9 cellular contexts compared by ENCODE assay signal in genomic region chr17:69047368-69048263, GRCh38. TPM values are rescaled to one million over a fixed set of nuclear protein-coding genes. Genes with fewer than 3 reads are reported as not detected.
DNase-seq lines count a peak whose midpoint lies in the region; ATAC-seq and TF ChIP-seq lines count a peak whose summit lies in the region.
"Had no signal": no experiment of that assay in that cellular context is flagged by ENCODE, and none has a peak within 500 bp of the region (broad histone marks: within the 10 kb centered on the region; RNA-seq: fewer than 3 reads in every experiment).

No MANE protein-coding gene starts in this region.

- peaks cover 0 to 10% (median 5%) of the 10 kb centered on the region in 4 donors for H3K4me1 ChIP-seq in esophagus muscularis mucosa

- H3K27ac ChIP-seq in esophagus muscularis mucosa (replicated peaks in 1 of 4): peak overlapping the region; percentile 53 to 60 (median 58)

- DNase-seq in CD14-positive monocyte (ENCODE audit: low spot score) (peak; percentile 47), OCI-M1 (lab: John Stamatoyannopoulos, UW) (peak; percentile 95), esophagus muscularis mucosa (ENCODE audit: extremely low spot score) (no peak), neural crest cell (ENCODE audit: low read depth, low spot score) (no peak), nucleus accumbens (lab: John Stamatoyannopoulos, UW) (no peak), GM20000 (ENCODE audit: low spot score) (no peak)
- DNase-seq: naive B cell had no signal

- ATAC-seq in HG02610 (IDR thresholded peaks at IDR 0.05; ENCODE audit: unreplicated experiment) (no peak), GM21786 (IDR thresholded peaks at IDR 0.05; ENCODE audit: unreplicated experiment) (no peak)

- no peak for TF ChIP-seq EP300 in esophagus muscularis mucosa (IDR thresholded peaks at IDR 0.05)

- peaks cover 0 to 17% (median 10%) of the 10 kb centered on the region in 4 donors for H3K36me3 ChIP-seq in esophagus muscularis mucosa

- H3K4me3 Mint-ChIP-seq in CD14-positive monocyte: peak overlapping the region; percentile 17 to 72
- H3K4me3 Mint-ChIP-seq in neural crest cell: no peak overlapping the region
- H3K4me3 Mint-ChIP-seq: naive B cell had no signal

- no peak for TF ChIP-seq CTCF in CD14-positive monocyte (IDR thresholded peaks at IDR 0.05)
- no peak for TF ChIP-seq CTCF in esophagus muscularis mucosa (IDR thresholded peaks at IDR 0.05)
- TF ChIP-seq CTCF in neural crest cell (conservative IDR thresholded peaks at IDR 0.05): no peak
- no peak for TF ChIP-seq CTCF in GM20000 (IDR thresholded peaks at IDR 0.05; ENCODE audit: extremely low read depth, missing control alignments)

- no peaks in the 10 kb centered on the region for H3K9me3 ChIP-seq in esophagus muscularis mucosa

- peaks cover 3 to 7% of the 10 kb centered on the region in 2 donors for H3K36me3 Mint-ChIP-seq in CD14-positive monocyte
- peaks cover 3% of the 10 kb centered on the region for H3K36me3 Mint-ChIP-seq in neural crest cell (ENCODE audit: low read depth)
- H3K36me3 Mint-ChIP-seq: naive B cell had no signal

- H3K4me3 ChIP-seq in esophagus muscularis mucosa: no peak overlapping the region

- H3K27ac Mint-ChIP-seq in CD14-positive monocyte (peak overlapping the region; percentile 86 to 94 (median 91)), neural crest cell (ENCODE audit: unreplicated experiment) (peak overlapping the region; percentile 92)

- intact Hi-C loops in CD14-positive monocyte (cut with micrococcal nuclease) (no loop called here), esophagus muscularis mucosa (cut with DNase I) (no loop called here)

- H3K9me3 Mint-ChIP-seq in CD14-positive monocyte (peaks cover 2 to 8% (median 4%) of the 10 kb centered on the region in 7 donors), neural crest cell (peaks cover 10% of the 10 kb centered on the region)

- H3K4me1 Mint-ChIP-seq in CD14-positive monocyte (peaks cover 47% of the 10 kb centered on the region), neural crest cell (peaks cover 20% of the 10 kb centered on the region)

- H3K27me3 Mint-ChIP-seq in CD14-positive monocyte (ENCODE audit: low read depth in 3 of 3): no peaks in the 10 kb centered on the region
- no peaks in the 10 kb centered on the region for H3K27me3 Mint-ChIP-seq in neural crest cell (ENCODE audit: low read depth)

- 34% methylated on average over 3 of the region's 3 CpGs for WGBS in esophagus muscularis mucosa

- H3K27me3 ChIP-seq in esophagus muscularis mucosa: no peaks in the 10 kb centered on the region

- TF ChIP-seq POLR2A in esophagus muscularis mucosa (IDR thresholded peaks at IDR 0.05; ENCODE audit: low read depth): no peak

RNA-seq across cellular contexts. Expression of gene ABCA9, which starts 13.1 kb away (rescaled TPM):
- under 1 TPM in 1 of 2 donors, not detected in 1; 0.02 TPM for polyA plus RNA-seq in CD14-positive monocyte
- total RNA-seq in esophagus muscularis mucosa: 10 to 100 TPM; 19.8 to 56.1 (median 26.0) TPM
- 1.3 and 2.3 TPM in 2 replicates for total RNA-seq in neural crest cell

Comparison
In these comparisons a context has a peak if more than half of its experiments do, and no peak if none do; other contexts are left out.
1. DNase-seq: peak in CD14-positive monocyte (single experiment) and OCI-M1 (single experiment); none in esophagus muscularis mucosa (single experiment), neural crest cell (single experiment), nucleus accumbens (0 of 56) and GM20000 (single experiment).